1 cellular context compared by ENCODE assay signal in genomic region chr12:108735855-108736254, GRCh38.
TF ChIP-seq lines count a peak whose summit lies in the region.

No MANE protein-coding gene starts in this region.

TF ChIP-seq in K562, 482 proteins besides CTCF, POLR2A, EP300 and RAD21:
- no peak for TF ChIP-seq HCFC1 (IDR thresholded peaks at IDR 0.05; ENCODE audit: low read depth, low read length)
- TF ChIP-seq, protein P1, sequence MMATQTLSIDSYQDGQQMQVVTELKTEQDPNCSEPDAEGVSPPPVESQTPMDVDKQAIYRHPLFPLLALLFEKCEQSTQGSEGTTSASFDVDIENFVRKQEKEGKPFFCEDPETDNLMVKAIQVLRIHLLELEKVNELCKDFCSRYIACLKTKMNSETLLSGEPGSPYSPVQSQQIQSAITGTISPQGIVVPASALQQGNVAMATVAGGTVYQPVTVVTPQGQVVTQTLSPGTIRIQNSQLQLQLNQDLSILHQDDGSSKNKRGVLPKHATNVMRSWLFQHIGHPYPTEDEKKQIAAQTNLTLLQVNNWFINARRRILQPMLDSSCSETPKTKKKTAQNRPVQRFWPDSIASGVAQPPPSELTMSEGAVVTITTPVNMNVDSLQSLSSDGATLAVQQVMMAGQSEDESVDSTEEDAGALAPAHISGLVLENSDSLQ (IDR thresholded peaks at IDR 0.05): peak; percentile 64
